Comparison of ENCODE assay signal across 1 cellular context in genomic region chr4:122503214-122503613, GRCh38.
TF ChIP-seq lines count a peak whose summit lies in the region.

No MANE protein-coding gene starts in this region.

TF ChIP-seq in endothelial cell of umbilical vein, 7 proteins besides CTCF, POLR2A, EP300 and RAD21:
- TF ChIP-seq MAX (IDR thresholded peaks at IDR 0.05; ENCODE audit: insufficient read depth, insufficient read length) (no peak), MYC (IDR thresholded peaks at IDR 0.05; ENCODE audit: low read depth, low read length) (no peak), POLR2AphosphoS5 (IDR thresholded peaks at IDR 0.05; ENCODE audit: insufficient read depth, low read depth, low read length) (no peak), EZH2 (IDR thresholded peaks at IDR 0.05; ENCODE audit: borderline replicate concordance, low read depth, low read length, severe bottlenecking) (no peak), FOS (IDR thresholded peaks at IDR 0.05; ENCODE audit: borderline replicate concordance, insufficient read depth, low read length) (no peak), JUN (IDR thresholded peaks at IDR 0.05; ENCODE audit: borderline replicate concordance, insufficient read depth, insufficient read length, low read depth) (peak; percentile 33), GATA2 (IDR thresholded peaks at IDR 0.05; ENCODE audit: insufficient read depth, insufficient read length, low read depth, low read length) (peak; percentile 51)
